In the genomic region with DNA sequence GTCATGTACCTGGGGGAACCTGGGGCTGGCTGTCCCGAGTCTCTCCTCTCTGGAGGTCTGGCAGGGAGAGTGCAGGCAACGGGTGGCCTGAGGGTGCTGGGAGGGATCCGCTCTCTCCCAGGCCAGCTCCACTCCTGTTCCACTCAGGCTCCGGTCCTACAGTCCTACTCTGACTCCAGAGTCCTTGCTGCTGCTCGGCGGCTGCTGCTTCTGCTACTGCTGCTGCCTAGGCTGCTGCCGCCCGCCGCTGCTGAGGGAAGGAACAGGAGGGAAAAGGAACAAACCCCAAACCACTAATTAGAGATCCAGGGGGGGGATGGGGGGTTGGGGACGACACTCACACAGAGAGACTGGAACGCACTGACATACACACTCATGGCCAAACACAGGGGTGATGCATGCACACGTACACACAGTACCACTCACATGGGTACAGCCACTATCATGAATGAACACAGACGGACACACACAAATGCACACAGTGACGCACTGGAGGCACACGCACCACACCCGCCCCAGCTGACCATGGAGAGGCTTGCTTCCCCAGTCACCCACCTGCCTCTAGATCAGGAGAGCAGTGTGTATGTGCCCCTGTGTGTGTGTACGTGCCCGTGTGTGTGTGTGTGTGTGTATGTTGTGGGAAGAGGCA, we compare ENCODE assay signal across 18 cellular contexts. TPM values are rescaled to one million over a fixed set of nuclear protein-coding genes. Genes with fewer than 3 reads are reported as not detected.
A peak's percentile ranks its signal among the peaks of the same experiment; 100 is the strongest.
DNase-seq lines count a peak whose midpoint lies in the region; ATAC-seq, FAIRE-seq and TF ChIP-seq lines count a peak whose summit lies in the region.
"Had no signal": no experiment of that assay in that cellular context is flagged by ENCODE, and none has a peak within 500 bp of the region (broad histone marks: within the 10 kb centered on the region; RNA-seq: fewer than 3 reads in every experiment).

TSS of gene SP7 (minus strand) at position 218 of the 649 bp plus-strand sequence. CDS start 708 bp downstream, outside the sequence.

- peaks cover 1% of the 10 kb centered on the region for H3K36me3 Mint-ChIP-seq in IgD-negative memory B cell
- peaks cover 11% of the 10 kb centered on the region for H3K36me3 Mint-ChIP-seq in T-helper 17 cell (ENCODE audit: low read depth)

- DNase-seq in T-helper 17 cell (no peak), HepG2 (ENCODE audit: low spot score) (no peak), NCI-H82 (lab: John Stamatoyannopoulos, UW) (no peak), cerebellar cortex (ENCODE audit: low spot score) (no peak), left cardiac atrium (no peak)
- DNase-seq: activated CD4-positive, alpha-beta T cell treated with anti-CD3 and anti-CD28 coated beads, Interleukin-2, amount 10 ng/mL, durations not matched to agents 24 days and 14 days; GF-D8; heart left ventricle; NCI-H446 treated with DMSO at 0.1 percent for 48 hours had no signal

- H4K20me1 ChIP-seq in BLaER1 = no peaks in the 10 kb centered on the region
- no peaks in the 10 kb centered on the region for H4K20me1 ChIP-seq in HepG2 (ENCODE audit: insufficient read depth, low read length)

- H3K4me2 ChIP-seq in BLaER1 (peak within 1 kb of the TSS; percentile 81), HepG2 (ENCODE audit: low read depth, low read length) (no peak within 1 kb of the TSS)

- H3K36me3 ChIP-seq in BLaER1 = no peaks in the 10 kb centered on the region
- no peaks in the 10 kb centered on the region for H3K36me3 ChIP-seq in HepG2 (replicated peaks in 1 of 2; ENCODE audit: control insufficient read depth in 1 of 2, insufficient read depth in 2 of 2, low read length in 2 of 2)
- H3K36me3 ChIP-seq: heart left ventricle had no signal

- no peak within 1 kb of the TSS for H3K4me3 ChIP-seq in BLaER1
- no peak within 1 kb of the TSS for H3K4me3 ChIP-seq in HepG2 (replicated peaks in 1 of 3; ENCODE audit: insufficient read depth in 1 of 3, low read depth in 2 of 3, low read length in 3 of 3)
- H3K4me3 ChIP-seq: heart left ventricle, SK-N-MC had no signal

- H3K4me3 Mint-ChIP-seq in IgD-negative memory B cell (no peak within 1 kb of the TSS), T-helper 17 cell (no peak within 1 kb of the TSS)
- H3K4me3 Mint-ChIP-seq: activated CD4-positive, alpha-beta T cell treated with anti-CD3 and anti-CD28 coated beads, Interleukin-2, amount 10 ng/mL, durations not matched to agents 24 days and 14 days; stimulated activated naive CD8-positive, alpha-beta T cell treated with anti-CD3 and anti-CD28 coated beads, Interleukin-15, Interleukin-2, amounts not matched to agents 100 ng/mL and 50 ng/mL, for 24 hours had no signal

- TF ChIP-seq RAD21 in HepG2 (CRISPR knock-in tag; IDR thresholded peaks at IDR 0.05) = no peak

- WGBS in HepG2 (ENCODE audit: low lambda C conversion rate) = 13% methylated on average over 11 of the region's 18 CpGs

- intact Hi-C loops in HepG2 (cut with micrococcal nuclease; ENCODE audit: unreplicated experiment) (no loop called here), left cardiac atrium (cut with DNase I) (no loop called here)

- ATAC-seq in T-helper 17 cell (peak; percentile 61), HepG2 (peak; percentile 58), GM18867 (IDR thresholded peaks at IDR 0.05; ENCODE audit: unreplicated experiment) (no peak), left cardiac atrium (no peak)
- ATAC-seq: heart left ventricle had no signal

- in situ Hi-C loops in HepG2 (cut with HindIII; ENCODE audit: extremely low pct_ligation_motif_present, low pct_unique_long_range_greater_than_20kb) = no loop called here

- no peak within 1 kb of the TSS; the same call in 1 of the 2 replicates for H3K9ac ChIP-seq in BLaER1
- H3K9ac ChIP-seq in HepG2 (ENCODE audit: insufficient read depth, low read depth, low read length) = no peak within 1 kb of the TSS

- TF ChIP-seq EP300 in HepG2 (IDR thresholded peaks at IDR 0.05; ENCODE audit: low read depth in 2 of 2, low read length in 2 of 2) = no peak
- TF ChIP-seq EP300 in HepG2 (CRISPR knock-in tag; IDR thresholded peaks at IDR 0.05; ENCODE audit: borderline replicate concordance) = no peak

- POLR2A ChIA-PET in HepG2 (lab: Yijun Ruan, JAX) = interaction anchor here (0.6 to 0.8 kb wide), 2 partner anchors 15 to 69 kb away, joined by 3 read pairs; partner anchors contain the start of gene AAAS

- H3K4me1 Mint-ChIP-seq in IgD-negative memory B cell (peaks cover 0 to 11% (median 0%) of the 10 kb centered on the region in 3 donors), T-helper 17 cell (peaks cover 26% of the 10 kb centered on the region)

- H3K27me3 Mint-ChIP-seq in IgD-negative memory B cell = peaks cover 34% of the 10 kb centered on the region
- H3K27me3 Mint-ChIP-seq in T-helper 17 cell = peaks cover 66% of the 10 kb centered on the region

- FAIRE-seq in HepG2 (lab: Jason Lieb, UNC) = no peak
- FAIRE-seq: endometrium had no signal

- H3K9me3 Mint-ChIP-seq in IgD-negative memory B cell = no peaks in the 10 kb centered on the region
- H3K9me3 Mint-ChIP-seq: activated CD4-positive, alpha-beta T cell treated with anti-CD3 and anti-CD28 coated beads, Interleukin-2, amount 10 ng/mL, durations not matched to agents 24 days and 14 days; stimulated activated naive CD8-positive, alpha-beta T cell treated with anti-CD3 and anti-CD28 coated beads, Interleukin-15, Interleukin-2, amounts not matched to agents 100 ng/mL and 50 ng/mL, for 24 hours had no signal

- no peaks in the 10 kb centered on the region for H3K79me2 ChIP-seq in HepG2 (ENCODE audit: insufficient read depth, low read length)

- H3K4me1 ChIP-seq in BLaER1 = peaks cover 59% of the 10 kb centered on the region
- H3K4me1 ChIP-seq in HepG2 (ENCODE audit: insufficient read depth, low read length) = no peaks in the 10 kb centered on the region

- H3K27ac ChIP-seq in BLaER1 (no peak within 1 kb of the TSS), HepG2 (ENCODE audit: extremely low read length, insufficient read depth, low read length) (no peak within 1 kb of the TSS)
- H3K27ac ChIP-seq: C4-2B, heart left ventricle, SK-N-MC had no signal

- H3K27me3 ChIP-seq in BLaER1 = peaks cover 53% of the 10 kb centered on the region
- peaks cover 11 to 74% of the 10 kb centered on the region in 2 experiments for H3K27me3 ChIP-seq in HepG2 (ENCODE audit: control insufficient read depth in 1 of 2, insufficient read depth in 2 of 2, low read length in 2 of 2)

- no peak for TF ChIP-seq POLR2A in HepG2 (IDR thresholded peaks at IDR 0.05; ENCODE audit: insufficient read depth in 1 of 2, low read depth in 2 of 2, low read length in 2 of 2)

- H3K9me3 ChIP-seq in BLaER1 (no peaks in the 10 kb centered on the region), T-helper 17 cell (ENCODE audit: control insufficient read depth, low read length, poor library complexity, severe bottlenecking) (no peaks in the 10 kb centered on the region), HepG2 (ENCODE audit: low read length) (no peaks in the 10 kb centered on the region)
- H3K9me3 ChIP-seq: heart left ventricle had no signal

- peak within 1 kb of the TSS in 2 of 3 donors; percentile 13 to 71 for H3K27ac Mint-ChIP-seq in IgD-negative memory B cell
- no peak within 1 kb of the TSS for H3K27ac Mint-ChIP-seq in T-helper 17 cell
- H3K27ac Mint-ChIP-seq: activated CD4-positive, alpha-beta T cell treated with anti-CD3 and anti-CD28 coated beads, Interleukin-2, amount 10 ng/mL, durations not matched to agents 24 days and 14 days; stimulated activated naive CD8-positive, alpha-beta T cell treated with anti-CD3 and anti-CD28 coated beads, Interleukin-15, Interleukin-2, amounts not matched to agents 100 ng/mL and 50 ng/mL, for 24 hours had no signal

- BruUV-seq in HepG2 (replicated peaks; lab: Mats Ljungman, UMichigan) = no TSS peak

- TF ChIP-seq CTCF in HepG2 (CRISPR knock-in tag; IDR thresholded peaks at IDR 0.05) = no peak

- H2AFZ ChIP-seq in HepG2 (ENCODE audit: low read length) = no peak within 1 kb of the TSS

- CTCF ChIA-PET in HepG2 (lab: Yijun Ruan, JAX; ENCODE audit: low intra/inter-chr PET ratio, low total read pairs) = no interaction called here

TF ChIP-seq in HepG2, 621 proteins besides CTCF, POLR2A, EP300 and RAD21 (continues in another document):
- no peak for TF ChIP-seq MED13 (CRISPR knock-in tag; IDR thresholded peaks at IDR 0.05)
- no peak for TF ChIP-seq HDAC2 (CRISPR knock-in tag; IDR thresholded peaks at IDR 0.05)
- no peak for TF ChIP-seq PTBP1 (IDR thresholded peaks at IDR 0.05; ENCODE audit: low read depth, low read length, poor library complexity, severe bottlenecking)
- no peak for TF ChIP-seq ZBTB20 (CRISPR knock-in tag; IDR thresholded peaks at IDR 0.05; ENCODE audit: borderline replicate concordance, low read depth)
- TF ChIP-seq, protein P1, sequence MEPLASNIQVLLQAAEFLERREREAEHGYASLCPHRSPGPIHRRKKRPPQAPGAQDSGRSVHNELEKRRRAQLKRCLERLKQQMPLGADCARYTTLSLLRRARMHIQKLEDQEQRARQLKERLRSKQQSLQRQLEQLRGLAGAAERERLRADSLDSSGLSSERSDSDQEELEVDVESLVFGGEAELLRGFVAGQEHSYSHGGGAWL (CRISPR knock-in tag; IDR thresholded peaks at IDR 0.05) = no peak
- no peak for TF ChIP-seq HMGA1 (CRISPR knock-in tag; conservative IDR thresholded peaks at IDR 0.05)

RNA-seq across cellular contexts. Expression of gene SP7, which starts in this region (rescaled TPM):
- not detected for polyA plus RNA-seq in IgD-negative memory B cell
- not detected for total RNA-seq in T-helper 17 cell
- total RNA-seq in HepG2 (2016; rRNA removed; fragmentation: Illumina TruSeq; extraction: Trizol) = not detected in 2 replicates
- total RNA-seq in HepG2 (2016; cell fraction: cytosol; rRNA removed; fragmentation: Illumina TruSeq; extraction: Trizol; ENCODE audit: low read depth) = not detected in 2 replicates
- total RNA-seq in HepG2 (2016; cell fraction: insoluble cytoplasmic fraction; rRNA removed; fragmentation: Illumina TruSeq; extraction: Trizol) = not detected in 2 replicates
- not detected in 2 replicates for total RNA-seq in HepG2 (2016; cell fraction: membrane; rRNA removed; fragmentation: Illumina TruSeq; extraction: Trizol)
- not detected in 2 replicates for total RNA-seq in HepG2 (2016; cell fraction: nucleus; rRNA removed; fragmentation: Illumina TruSeq; extraction: Trizol)
- not detected in 2 replicates for polyA plus RNA-seq in HepG2 (2011; rRNA removed)
- not detected in 2 replicates for polyA plus RNA-seq in HepG2 (2011; cell fraction: cytosol; rRNA removed)
- not detected in 2 replicates for polyA plus RNA-seq in HepG2 (2011; cell fraction: nucleus; rRNA removed)
- polyA plus RNA-seq in HepG2 (2012) = not detected in 2 replicates
- polyA plus RNA-seq in HepG2 (2016; cell fraction: cytosol; fragmentation: Illumina TruSeq; extraction: Trizol; ENCODE audit: low read depth) = not detected in 2 replicates
- polyA plus RNA-seq in HepG2 (2016; cell fraction: insoluble cytoplasmic fraction; fragmentation: Illumina TruSeq; extraction: Trizol; ENCODE audit: low read depth) = not detected in 2 replicates
- not detected in 2 replicates for polyA plus RNA-seq in HepG2 (2016; cell fraction: membrane; fragmentation: Illumina TruSeq; extraction: Trizol; ENCODE audit: low read depth)
- not detected in 2 replicates for polyA plus RNA-seq in HepG2 (2016; cell fraction: nucleus; fragmentation: Illumina TruSeq; extraction: Trizol; ENCODE audit: insufficient read depth, low read depth)
- not detected in 2 replicates for polyA minus RNA-seq in HepG2 (2011; rRNA and poly(A)+ RNA removed; ENCODE audit: low replicate concordance)
- not detected in 2 replicates for polyA minus RNA-seq in HepG2 (2011; cell fraction: cytosol; rRNA and poly(A)+ RNA removed)
- polyA minus RNA-seq in HepG2 (2011; cell fraction: nucleus; rRNA and poly(A)+ RNA removed) = not detected in 2 replicates
- not detected for total RNA-seq in left cardiac atrium
- total RNA-seq: activated CD4-positive, alpha-beta T cell treated with anti-CD3 and anti-CD28 coated beads, Interleukin-2, amount 10 ng/mL, durations not matched to agents 24 days and 14 days; heart left ventricle; lower leg skin; posterior vena cava had no signal
- polyA plus RNA-seq: heart left ventricle had no signal

Comparison
In these comparisons a context has a peak if more than half of its experiments do, and no peak if none do; other contexts are left out.
1. Peak in ATAC-seq in T-helper 17 cell; RNA of the gene not detected or under 1 TPM.
2. Peak in ATAC-seq in HepG2; RNA of the gene not detected or under 1 TPM.